8 cellular contexts compared by ENCODE assay signal in the genomic region with DNA sequence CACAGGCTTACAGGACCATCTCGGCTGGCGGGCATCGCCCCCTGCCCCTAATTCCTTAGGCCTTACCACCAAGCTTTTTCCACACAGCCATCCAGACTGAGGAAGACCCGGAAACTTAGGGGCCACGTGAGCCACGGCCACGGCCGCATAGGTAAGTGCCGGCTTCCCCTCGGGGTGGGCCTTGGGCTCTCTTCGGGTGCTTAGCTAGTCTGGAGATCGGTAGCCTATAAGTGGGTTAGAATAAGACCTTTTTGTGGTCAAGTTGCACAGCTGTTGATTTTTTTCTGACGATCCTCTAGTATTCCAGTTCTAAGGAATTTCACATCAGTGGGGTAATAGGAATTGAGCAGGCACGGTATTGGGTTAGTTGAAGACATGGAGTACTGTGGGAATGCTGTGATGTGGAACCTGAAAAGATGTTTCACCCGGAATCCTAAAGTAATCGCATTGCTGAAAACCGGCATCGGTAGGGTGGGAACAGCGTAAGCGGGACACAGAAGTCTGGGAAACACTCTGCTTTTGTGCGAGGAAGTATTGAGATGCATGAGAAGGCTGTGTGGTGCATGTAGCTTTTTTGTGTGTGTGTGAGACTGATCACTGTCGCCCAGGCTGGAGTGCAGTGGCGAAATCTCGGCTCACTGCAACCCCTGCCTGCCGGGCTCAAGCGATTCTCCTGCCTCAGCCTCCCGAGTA. TPM values are rescaled to one million over a fixed set of nuclear protein-coding genes. Genes with fewer than 3 reads are reported as not detected.
DNase-seq lines count a peak whose midpoint lies in the region; ATAC-seq and TF ChIP-seq lines count a peak whose summit lies in the region.

No MANE protein-coding gene starts in this region.

- no peak for DNase-seq in SK-N-SH
- DNase-seq in SK-N-MC (ENCODE audit: low read depth, low spot score), result no peak
- DNase-seq in epithelial cell of prostate (ENCODE audit: low read depth, low spot score), result no peak
- no peak for DNase-seq in neural crest cell (ENCODE audit: low read depth, low spot score)
- no peak for DNase-seq in T1000 (lab: John Stamatoyannopoulos, UW)
- no peak for DNase-seq in NCI-H345 treated with DMSO at 0.1 percent for 48 hours (lab: John Stamatoyannopoulos, UW; ENCODE audit: unreplicated experiment)
- DNase-seq in DMS79 treated with DMSO at 0.1 percent for 48 hours (lab: John Stamatoyannopoulos, UW), result no peak

- CTCF ChIA-PET in SK-N-SH (lab: Yijun Ruan, JAX), result interaction anchor here (1.3 kb wide), 1 partner anchor 122 kb away, joined by 3 read pairs; no protein-coding TSS in a partner anchor

- no peaks in the 10 kb centered on the region for H3K9me2 ChIP-seq in SK-N-SH

- peak overlapping the region; percentile 90 to 95 for H3K27ac ChIP-seq in SK-N-SH (ENCODE audit: low read depth in 2 of 2, low read length in 1 of 2)
- peak overlapping the region; percentile 93 for H3K27ac ChIP-seq in SK-N-MC
- H3K27ac ChIP-seq in epithelial cell of prostate, result peak overlapping the region; percentile 96

- H3K9me3 ChIP-seq in SK-N-SH (no peaks in the 10 kb centered on the region), SK-N-MC (ENCODE audit: low read depth, low read length) (no peaks in the 10 kb centered on the region)

- H3K36me3 ChIP-seq in SK-N-SH (replicated peaks in 1 of 2; ENCODE audit: control insufficient read depth in 1 of 2, insufficient read depth in 2 of 2, low read length in 1 of 2) (peaks cover 51 to 53% of the 10 kb centered on the region in 2 experiments), SK-N-MC (ENCODE audit: insufficient read depth, low read length) (peaks cover 46% of the 10 kb centered on the region)

- POLR2A ChIA-PET in SK-N-SH (lab: Yijun Ruan, JAX), result interaction anchor here (0.6 to 2.6 kb wide), 7 partner anchors 9 to 455 kb away, joined by 3 to 11 read pairs (median 4); a partner anchor contains a TSS

- no peak for TF ChIP-seq RAD21 in SK-N-SH (IDR thresholded peaks at IDR 0.05; ENCODE audit: low read length)

- H3K9me3 Mint-ChIP-seq in neural crest cell, result peaks cover 6% of the 10 kb centered on the region

- no peak for TF ChIP-seq EP300 in SK-N-SH (IDR thresholded peaks at IDR 0.05; ENCODE audit: borderline replicate concordance in 1 of 2, low read depth in 1 of 2, low read length in 1 of 2)

- H3K4me3 ChIP-seq in SK-N-SH (ENCODE audit: low read depth in 2 of 2, low read length in 1 of 2) (peak overlapping the region; percentile 95 to 99), SK-N-MC (peak overlapping the region; percentile 98)

- H3K27me3 Mint-ChIP-seq in neural crest cell (ENCODE audit: low read depth), result peaks cover 5% of the 10 kb centered on the region

- no peaks in the 10 kb centered on the region for H3K27me3 ChIP-seq in SK-N-SH (ENCODE audit: insufficient read depth)

- H3K79me2 ChIP-seq in SK-N-SH (ENCODE audit: insufficient read depth), result peaks cover 51% of the 10 kb centered on the region

- H4K20me1 ChIP-seq in SK-N-SH (ENCODE audit: insufficient read depth), result peaks cover 15% of the 10 kb centered on the region

- no peak for ATAC-seq in SK-N-SH treated with all-trans-retinoic acid at 6 μM for 48 hours

- H3K27ac Mint-ChIP-seq in neural crest cell (ENCODE audit: unreplicated experiment), result peak overlapping the region; percentile 97

- H3F3A ChIP-seq in SK-N-SH (replicated peaks; ENCODE audit: insufficient read depth), result peaks cover 45% of the 10 kb centered on the region

- H3K4me1 Mint-ChIP-seq in neural crest cell, result peaks cover 58% of the 10 kb centered on the region

- TF ChIP-seq CTCF in SK-N-SH (IDR thresholded peaks at IDR 0.05) (no peak), neural crest cell (conservative IDR thresholded peaks at IDR 0.05) (no peak)

- peaks cover 18 to 27% of the 10 kb centered on the region in 2 experiments; a peak in 3 of 4 replicates for H3K4me1 ChIP-seq in SK-N-SH (ENCODE audit: control insufficient read depth in 1 of 2, insufficient read depth in 2 of 2, low read depth in 1 of 2, low read length in 1 of 2)

- WGBS in SK-N-SH (ENCODE audit: low lambda C conversion rate), result under 1% methylated on average over 24 of the region's 27 CpGs

- H3K9ac ChIP-seq in SK-N-SH (peak overlapping the region; percentile 100), SK-N-MC (ENCODE audit: insufficient read length) (peak overlapping the region; percentile 100)

- H3K4me2 ChIP-seq in SK-N-SH, result peak overlapping the region; percentile 89

- H3K36me3 Mint-ChIP-seq in neural crest cell (ENCODE audit: low read depth), result peaks cover 38% of the 10 kb centered on the region

- H3K4me3 Mint-ChIP-seq in neural crest cell, result peak overlapping the region; percentile 99

- no peak overlapping the region for H2AFZ ChIP-seq in SK-N-SH (ENCODE audit: low read depth)

TF ChIP-seq in SK-N-SH, 30 proteins besides CTCF, POLR2A, EP300 and RAD21:
- TF ChIP-seq FOXJ3 (CRISPR knock-in tag; IDR thresholded peaks at IDR 0.05), result no peak
- TF ChIP-seq TCF12 (IDR thresholded peaks at IDR 0.05), result no peak
- TF ChIP-seq USF1 (IDR thresholded peaks at IDR 0.05; ENCODE audit: borderline replicate concordance, low read depth), result 0 out of 2 replicates have a peak, but pooled peaks have one; percentile 9
- no peak for TF ChIP-seq CHD2 (IDR thresholded peaks at IDR 0.05; ENCODE audit: low read length, partially characterized antibody)
- TF ChIP-seq RFX5 (IDR thresholded peaks at IDR 0.05; ENCODE audit: low read length), result no peak
- TF ChIP-seq, protein P1, sequence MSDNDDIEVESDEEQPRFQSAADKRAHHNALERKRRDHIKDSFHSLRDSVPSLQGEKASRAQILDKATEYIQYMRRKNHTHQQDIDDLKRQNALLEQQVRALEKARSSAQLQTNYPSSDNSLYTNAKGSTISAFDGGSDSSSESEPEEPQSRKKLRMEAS (IDR thresholded peaks at IDR 0.05; ENCODE audit: low read depth), result no peak
- peak; percentile 44; the same call in 1 of the 2 replicates for TF ChIP-seq MXI1 (IDR thresholded peaks at IDR 0.05; ENCODE audit: low read depth, low read length)
- TF ChIP-seq POLR2AphosphoS5 (IDR thresholded peaks at IDR 0.05; ENCODE audit: low read depth, low read length), result 0 out of 2 replicates have a peak, but pooled peaks have one; percentile 6
TF ChIP-seq in SK-N-SH: peak in this region for 3.

TF ChIP-seq in SK-N-SH treated with all-trans-retinoic acid at 6 μM for 48 hours, 23 proteins besides CTCF, POLR2A, EP300 and RAD21:
- TF ChIP-seq, protein P2, sequence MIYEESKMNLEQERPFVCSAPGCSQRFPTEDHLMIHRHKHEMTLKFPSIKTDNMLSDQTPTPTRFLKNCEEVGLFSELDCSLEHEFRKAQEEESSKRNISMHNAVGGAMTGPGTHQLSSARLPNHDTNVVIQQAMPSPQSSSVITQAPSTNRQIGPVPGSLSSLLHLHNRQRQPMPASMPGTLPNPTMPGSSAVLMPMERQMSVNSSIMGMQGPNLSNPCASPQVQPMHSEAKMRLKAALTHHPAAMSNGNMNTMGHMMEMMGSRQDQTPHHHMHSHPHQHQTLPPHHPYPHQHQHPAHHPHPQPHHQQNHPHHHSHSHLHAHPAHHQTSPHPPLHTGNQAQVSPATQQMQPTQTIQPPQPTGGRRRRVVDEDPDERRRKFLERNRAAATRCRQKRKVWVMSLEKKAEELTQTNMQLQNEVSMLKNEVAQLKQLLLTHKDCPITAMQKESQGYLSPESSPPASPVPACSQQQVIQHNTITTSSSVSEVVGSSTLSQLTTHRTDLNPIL (CRISPR knock-in tag; IDR thresholded peaks at IDR 0.05; ENCODE audit: low read depth), result no peak

RNA-seq across cellular contexts. Expression of gene RPL27A, which starts 0.7 kb away (rescaled TPM):
- 752 and 1,162 TPM in 2 replicates for polyA plus RNA-seq in SK-N-SH (2012; rRNA removed)
- polyA plus RNA-seq in SK-N-SH (2012; cell fraction: cytosol; rRNA removed), result 1,039 and 1,258 TPM in 2 replicates
- 308 and 341 TPM in 2 replicates for polyA plus RNA-seq in SK-N-SH (2012; cell fraction: nucleus; rRNA removed)
- 711 and 720 TPM in 2 replicates for total RNA-seq in neural crest cell

RNA-seq across cellular contexts. Expression of gene TRIM66, which starts 0.8 kb away (rescaled TPM):
- polyA plus RNA-seq in SK-N-SH (2012; rRNA removed), result 6.4 and 8.0 TPM in 2 replicates
- 2.5 and 2.7 TPM in 2 replicates for polyA plus RNA-seq in SK-N-SH (2012; cell fraction: cytosol; rRNA removed)
- polyA plus RNA-seq in SK-N-SH (2012; cell fraction: nucleus; rRNA removed), result 44.1 and 62.7 TPM in 2 replicates
- 6.5 and 10.2 TPM in 2 replicates for total RNA-seq in neural crest cell
